In the genomic region with DNA sequence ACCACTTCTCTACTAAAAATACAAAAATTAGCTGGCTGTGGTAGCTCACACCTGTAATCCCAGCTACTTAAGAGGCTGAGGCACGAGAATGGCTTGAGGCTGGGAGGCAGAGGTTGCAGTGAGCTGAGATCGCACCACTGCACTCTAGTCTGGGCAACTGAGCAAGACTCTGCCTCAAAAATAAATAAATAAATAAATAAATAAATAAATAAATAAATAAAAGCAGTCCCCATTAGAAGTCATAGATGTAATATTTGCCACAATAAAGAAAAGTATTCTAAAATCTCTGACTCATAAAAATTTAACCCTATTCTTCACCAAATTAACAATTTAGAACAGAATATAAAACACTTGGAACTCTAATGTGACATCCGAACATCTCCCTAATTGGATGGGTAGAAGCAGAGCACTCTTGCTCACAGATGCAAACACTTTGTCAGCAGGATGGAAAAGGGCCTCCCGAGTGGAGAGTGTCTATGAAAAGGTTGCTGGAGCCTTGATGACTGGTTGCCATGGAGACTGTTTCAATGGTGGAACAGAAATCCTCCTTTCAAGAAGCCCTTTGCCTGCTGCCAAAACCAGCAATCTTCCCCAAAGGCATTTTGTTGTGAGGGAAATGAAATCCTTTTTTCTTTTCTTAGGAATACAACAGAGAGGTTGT, we compare ENCODE assay signal across 12 cellular contexts.
DNase-seq lines count a peak whose midpoint lies in the region; ATAC-seq and TF ChIP-seq lines count a peak whose summit lies in the region.
"Had no signal": no experiment of that assay in that cellular context is flagged by ENCODE, and none has a peak within 500 bp of the region (broad histone marks: within the 10 kb centered on the region; RNA-seq: fewer than 3 reads in every experiment).

No MANE protein-coding gene starts in this region.

- no peaks in the 10 kb centered on the region for H3K9me3 Mint-ChIP-seq in nephron
- H3K9me3 Mint-ChIP-seq: activated CD4-positive, alpha-beta memory T cell treated with anti-CD3 and anti-CD28 coated beads, Interleukin-2, amount 10 ng/mL, durations not matched to agents 7 days and 5 days; CD4-positive, alpha-beta T cell had no signal

- no peak overlapping the region for H3K4me3 Mint-ChIP-seq in nephron
- H3K4me3 Mint-ChIP-seq: activated CD4-positive, alpha-beta memory T cell treated with anti-CD3 and anti-CD28 coated beads, Interleukin-2, amount 10 ng/mL, durations not matched to agents 7 days and 5 days; CD4-positive, alpha-beta T cell had no signal

- peak overlapping the region; percentile 27 to 92 (median 89) for H3K27ac Mint-ChIP-seq in nephron
- H3K27ac Mint-ChIP-seq: activated CD4-positive, alpha-beta memory T cell treated with anti-CD3 and anti-CD28 coated beads, Interleukin-2, amount 10 ng/mL, durations not matched to agents 7 days and 5 days; CD4-positive, alpha-beta T cell had no signal

- peaks cover 12% of the 10 kb centered on the region for H3K36me3 Mint-ChIP-seq in nephron (ENCODE audit: low read depth)

- DNase-seq in EH (ENCODE audit: low read depth) (peak; percentile 11), NCI-H2196 (lab: John Stamatoyannopoulos, UW; ENCODE audit: unreplicated experiment) (peak; percentile 79), epidermal melanocyte (ENCODE audit: insufficient read length, low spot score) (peak; percentile 27), Kasumi-1 (lab: John Stamatoyannopoulos, UW) (no peak)
- DNase-seq in stimulated activated naive CD8-positive, alpha-beta T cell treated with anti-CD3 and anti-CD28 coated beads, Interleukin-15, Interleukin-2, amounts not matched to agents 100 U/mL and 50 U/mL, for 24 hours, result no peak
- DNase-seq: activated CD4-positive, alpha-beta memory T cell treated with anti-CD3 and anti-CD28 coated beads, Interleukin-2, amount 10 ng/mL, durations not matched to agents 7 days and 5 days; CD4-positive, alpha-beta T cell; IMR-90 had no signal

- no peak for ATAC-seq in stimulated activated naive CD8-positive, alpha-beta T cell treated with anti-CD3 and anti-CD28 coated beads, Interleukin-15, Interleukin-2, amounts not matched to agents 100 U/mL and 50 U/mL, for 24 hours
- ATAC-seq in HG02870 (IDR thresholded peaks at IDR 0.05; ENCODE audit: unreplicated experiment) (no peak), GM19455 (IDR thresholded peaks at IDR 0.05; ENCODE audit: unreplicated experiment) (no peak)
- ATAC-seq: body of pancreas had no signal

- H3K27me3 Mint-ChIP-seq in nephron (ENCODE audit: low read depth), result peaks cover 4% of the 10 kb centered on the region
- H3K27me3 Mint-ChIP-seq: CD4-positive, alpha-beta T cell had no signal

- peaks cover 27% of the 10 kb centered on the region for H3K4me1 Mint-ChIP-seq in nephron
- H3K4me1 Mint-ChIP-seq: activated CD4-positive, alpha-beta memory T cell treated with anti-CD3 and anti-CD28 coated beads, Interleukin-2, amount 10 ng/mL, durations not matched to agents 7 days and 5 days had no signal

- TF ChIP-seq CTCF in nephron (IDR thresholded peaks at IDR 0.05; ENCODE audit: unreplicated experiment in 3 of 3), result no peak

Comparison
In these comparisons a context has a peak if more than half of its experiments do, and no peak if none do; other contexts are left out.
1. DNase-seq: peak in EH (single experiment), NCI-H2196 (single experiment) and epidermal melanocyte (single experiment); none in stimulated activated naive CD8-positive, alpha-beta T cell treated with anti-CD3 and anti-CD28 coated beads, Interleukin-15, Interleukin-2, amounts not matched to agents 100 U/mL and 50 U/mL, for 24 hours (single experiment) and Kasumi-1 (0 of 2).